Comparison of ENCODE assay signal across 1 cellular context in genomic region chr19:45730389-45731288, GRCh38.
TF ChIP-seq lines count a peak whose summit lies in the region.

TSS of gene FBXO46 (minus strand) at chr19:45730896. CDS start at chr19:45713495, 17,401 bp downstream.

TF ChIP-seq in HCT116, 20 proteins besides CTCF, POLR2A, EP300 and RAD21 (continued from another document):
- TF ChIP-seq SP1 (IDR thresholded peaks at IDR 0.05; ENCODE audit: low read depth) (peak; percentile 81), EGR1 (IDR thresholded peaks at IDR 0.05; ENCODE audit: low read depth) (no peak), JUND (IDR thresholded peaks at IDR 0.05) (no peak), ZBTB33 (IDR thresholded peaks at IDR 0.05; ENCODE audit: extremely low read depth, insufficient replicate concordance, low read length) (peak; percentile 75)
